Comparison of ENCODE assay signal across 16 cellular contexts in genomic region chr16:2325791-2326190, GRCh38. TPM values are rescaled to one million over a fixed set of nuclear protein-coding genes. Genes with fewer than 3 reads are reported as not detected.
DNase-seq lines count a peak whose midpoint lies in the region; ATAC-seq, FAIRE-seq and TF ChIP-seq lines count a peak whose summit lies in the region.
"Had no signal": no experiment of that assay in that cellular context is flagged by ENCODE, and none has a peak within 500 bp of the region (broad histone marks: within the 10 kb centered on the region; RNA-seq: fewer than 3 reads in every experiment).

No MANE protein-coding gene starts in this region.

- H3K4me3 ChIP-seq in lower lobe of right lung (peak overlapping the region; percentile 50), osteoblast (ENCODE audit: insufficient read depth, low read length) (no peak overlapping the region)
- H3K4me3 ChIP-seq: GM23338 had no signal

- no peak overlapping the region for H3K4me2 ChIP-seq in osteoblast (ENCODE audit: insufficient read depth, low read length)
- H3K4me2 ChIP-seq: GM23338 had no signal

- intact Hi-C loops in lower lobe of right lung (cut with DNase I) = no loop called here

- ATAC-seq in lower lobe of right lung (no peak), HG02678 (IDR thresholded peaks at IDR 0.05; ENCODE audit: unreplicated experiment) (no peak), GM21619 (IDR thresholded peaks at IDR 0.05; ENCODE audit: unreplicated experiment) (no peak)
- ATAC-seq: GM23338, HCT116 had no signal

- peaks cover 4% of the 10 kb centered on the region for H3K4me1 ChIP-seq in lower lobe of right lung
- H3K4me1 ChIP-seq in osteoblast (ENCODE audit: insufficient read depth, low read length) = no peaks in the 10 kb centered on the region
- H3K4me1 ChIP-seq: Caco-2 had no signal

- H3K36me3 ChIP-seq in lower lobe of right lung = peaks cover 63% of the 10 kb centered on the region
- H3K36me3 ChIP-seq in osteoblast (ENCODE audit: insufficient read depth, low read length) = no peaks in the 10 kb centered on the region

- no peak overlapping the region for H2AFZ ChIP-seq in osteoblast (ENCODE audit: low read length)
- H2AFZ ChIP-seq: GM23338 had no signal

- H3K27ac ChIP-seq in lower lobe of right lung = peak overlapping the region; percentile 60
- no peak overlapping the region for H3K27ac ChIP-seq in osteoblast (ENCODE audit: low read depth, low read length)

- DNase-seq in lower lobe of right lung (no peak), osteoblast (ENCODE audit: insufficient read length, low spot score, missing footprints) (peak; percentile 48), urothelium cell line (ENCODE audit: low spot score) (no peak), NCI-H345 (lab: John Stamatoyannopoulos, UW) (no peak)
- DNase-seq: C1 segment of cervical spinal cord; Caco-2; CD4-positive, alpha-beta memory T cell; DMS153; DND-41; H9 had no signal

- FAIRE-seq in urothelium cell line (lab: Jason Lieb, UNC) = peak; percentile 52
- FAIRE-seq: G401.6, GM19239 had no signal

- H3K79me2 ChIP-seq in osteoblast (ENCODE audit: insufficient read depth, low read length) = no peaks in the 10 kb centered on the region

- H4K20me1 ChIP-seq in osteoblast (ENCODE audit: insufficient read depth, low read length) = no peaks in the 10 kb centered on the region

- no peaks in the 10 kb centered on the region for H3K27me3 ChIP-seq in lower lobe of right lung (ENCODE audit: low read depth)
- H3K27me3 ChIP-seq in osteoblast (ENCODE audit: insufficient read depth, low read length) = peaks cover 42% of the 10 kb centered on the region

- no peaks in the 10 kb centered on the region for H3K9me3 ChIP-seq in lower lobe of right lung
- H3K9me3 ChIP-seq in osteoblast (ENCODE audit: low read depth, low read length) = no peaks in the 10 kb centered on the region
- H3K9me3 ChIP-seq: Caco-2 had no signal

- TF ChIP-seq CTCF in lower lobe of right lung (IDR thresholded peaks at IDR 0.05) = no peak
- TF ChIP-seq CTCF in osteoblast (IDR thresholded peaks at IDR 0.05; ENCODE audit: extremely low read depth, low read depth, low read length) = no peak

RNA-seq across cellular contexts. Expression of gene ABCA3, which starts 14.7 kb away (rescaled TPM):
- total RNA-seq in lower lobe of right lung (491 TPM), osteoblast (0.88 and 1.4 TPM in 2 replicates)

RNA-seq across cellular contexts. Expression of gene RNPS1, which starts 57.9 kb away (rescaled TPM):
- total RNA-seq in lower lobe of right lung (98.6 TPM), osteoblast (64.2 and 81.1 TPM in 2 replicates)

Comparison
In these comparisons a context has a peak if more than half of its experiments do, and no peak if none do; other contexts are left out.
1. RNA of gene ABCA3, which starts 14.7 kb away (total RNA-seq): 491 TPM in lower lobe of right lung (single experiment); 0.88 to 1.4 TPM in osteoblast; every median in the first group is over 100 times any median in the second.